20 cellular contexts compared by ENCODE assay signal in the genomic region with DNA sequence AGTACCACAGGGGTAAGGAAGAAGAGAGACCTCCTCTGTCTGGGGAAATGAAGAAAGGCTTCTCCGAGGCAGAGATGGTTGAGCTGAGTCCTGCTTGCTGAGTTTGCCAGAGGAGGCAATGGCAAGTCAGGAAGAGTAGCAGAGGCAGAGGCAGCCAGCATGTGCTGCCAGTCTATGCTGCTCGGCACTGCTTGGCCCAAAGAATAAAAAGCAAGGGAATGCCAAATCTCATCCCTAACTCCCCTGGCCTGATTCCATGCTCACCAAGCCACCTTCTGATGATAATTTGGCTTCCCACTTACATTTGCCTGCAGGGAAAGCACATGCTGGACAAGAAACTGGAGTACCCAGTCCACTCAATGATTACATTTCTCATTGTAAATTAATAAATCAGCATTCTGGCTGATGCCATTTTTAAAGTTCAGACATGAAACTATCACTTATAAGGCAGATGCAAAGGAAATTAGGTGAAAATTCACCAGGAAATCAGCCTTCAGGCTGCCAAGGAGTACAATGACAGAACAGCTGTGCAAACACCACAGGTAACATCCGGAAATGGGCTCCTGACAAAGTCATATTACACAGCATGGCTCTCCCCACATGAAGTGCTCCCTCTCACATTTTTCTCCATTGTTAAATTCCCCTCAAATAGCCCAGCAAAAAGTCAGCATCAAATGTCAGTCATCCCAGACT.
DNase-seq lines count a peak whose midpoint lies in the region.
"Had no signal": no experiment of that assay in that cellular context is flagged by ENCODE, and none has a peak within 500 bp of the region (broad histone marks: within the 10 kb centered on the region; RNA-seq: fewer than 3 reads in every experiment).

No MANE protein-coding gene starts in this region.

- no peak overlapping the region for H3K4me3 ChIP-seq in mesendoderm (ENCODE audit: low read length)
- H3K4me3 ChIP-seq: BLaER1 treated with 17β-estradiol and CSF1 and Interleukin-3, amounts not matched to agents 10 nM and 100 nM; upper lobe of right lung had no signal

- no peaks in the 10 kb centered on the region for H3K27me3 ChIP-seq in mesendoderm (ENCODE audit: insufficient read depth, low read length, poor library complexity)
- H3K27me3 ChIP-seq: BLaER1 treated with 17β-estradiol and CSF1 and Interleukin-3, amounts not matched to agents 10 nM and 100 nM; upper lobe of right lung had no signal

- no peak overlapping the region for H3K27ac ChIP-seq in mesendoderm (ENCODE audit: low read depth, low read length)
- H3K27ac ChIP-seq: BLaER1 treated with 17β-estradiol and CSF1 and Interleukin-3, amounts not matched to agents 10 nM and 100 nM; KMS-11; upper lobe of right lung had no signal

- DNase-seq in COLO668 (lab: John Stamatoyannopoulos, UW; ENCODE audit: unreplicated experiment) (peak; percentile 66), NCI-H1417 treated with DMSO at 0.1 percent for 48 hours (lab: John Stamatoyannopoulos, UW) (peak; percentile 95), NCI-H2196 (lab: John Stamatoyannopoulos, UW; ENCODE audit: unreplicated experiment) (peak; percentile 88), SHP77 treated with DMSO at 0.1 percent for 48 hours (lab: John Stamatoyannopoulos, UW) (peak; percentile 89), UCSD-AML1 (lab: John Stamatoyannopoulos, UW; ENCODE audit: unreplicated experiment) (no peak), retina (no peak), mesendoderm (no peak)
- DNase-seq in activated CD4-positive, alpha-beta T cell treated with anti-CD3 and anti-CD28 coated beads, Interleukin-2, amount 50 U/mL, for 48 hours = no peak
- DNase-seq: activated CD8-positive, alpha-beta memory T cell treated with anti-CD3 and anti-CD28 coated beads for 24 hours; effector memory CD8-positive, alpha-beta T cell; EL; kidney; mesenchymal stem cell; NCI-H524; nephron progenitor cell; stimulated activated naive CD8-positive, alpha-beta T cell treated with anti-CD3 and anti-CD28 coated beads, Interleukin-15, amount 100 ng/mL, for 72 hours; SW 1271; upper lobe of right lung had no signal

- no peaks in the 10 kb centered on the region for H3K79me2 ChIP-seq in mesendoderm (ENCODE audit: control insufficient read depth, insufficient read depth, low read length)

- no peak overlapping the region for H4K8ac ChIP-seq in mesendoderm (ENCODE audit: low read depth, low read length)

- H3K56ac ChIP-seq in mesendoderm (ENCODE audit: low read length) = no peak overlapping the region

- no peak overlapping the region for H3K4ac ChIP-seq in mesendoderm (ENCODE audit: low read depth, low read length)

- H3K4me2 ChIP-seq in mesendoderm (ENCODE audit: low read length) = no peak overlapping the region
- H3K4me2 ChIP-seq: BLaER1 treated with 17β-estradiol and CSF1 and Interleukin-3, amounts not matched to agents 10 nM and 100 nM; KMS-11 had no signal

- no peak overlapping the region for H3K18ac ChIP-seq in mesendoderm (ENCODE audit: low read length)

- no CpG with 5 or more reads among the region's 3 CpGs for WGBS in mesendoderm (ENCODE audit: extremely low coverage, insufficient coverage, low lambda C conversion rate)

- H2BK5ac ChIP-seq in mesendoderm (ENCODE audit: low read length) = no peak overlapping the region

- H3K4me1 ChIP-seq in mesendoderm (ENCODE audit: control insufficient read depth, low read depth, low read length) = peaks cover 2% of the 10 kb centered on the region
- H3K4me1 ChIP-seq: upper lobe of right lung had no signal

- H3K36me3 ChIP-seq in mesendoderm (ENCODE audit: control insufficient read depth, insufficient read depth, low read length) = no peaks in the 10 kb centered on the region
- H3K36me3 ChIP-seq: BLaER1 treated with 17β-estradiol and CSF1 and Interleukin-3, amounts not matched to agents 10 nM and 100 nM; upper lobe of right lung had no signal

- H4K5ac ChIP-seq in mesendoderm (ENCODE audit: low read length) = no peak overlapping the region

- H2AK5ac ChIP-seq in mesendoderm (ENCODE audit: low read length) = no peak overlapping the region

- no peak overlapping the region for H3K9ac ChIP-seq in mesendoderm (ENCODE audit: low read length)
- H3K9ac ChIP-seq: BLaER1 treated with 17β-estradiol and CSF1 and Interleukin-3, amounts not matched to agents 10 nM and 100 nM; KMS-11 had no signal

- no peak overlapping the region for H2BK15ac ChIP-seq in mesendoderm (replicated peaks; ENCODE audit: low read depth)

- H3K79me1 ChIP-seq in mesendoderm (ENCODE audit: low read length) = no peaks in the 10 kb centered on the region

- no peak overlapping the region for H3K23ac ChIP-seq in mesendoderm (ENCODE audit: low read length)

- no peak overlapping the region for H2BK120ac ChIP-seq in mesendoderm (ENCODE audit: low read depth, low read length)

Comparison
In these comparisons a context has a peak if more than half of its experiments do, and no peak if none do; other contexts are left out.
1. DNase-seq: peak in COLO668 (single experiment), NCI-H1417 treated with DMSO at 0.1 percent for 48 hours (single experiment), NCI-H2196 (single experiment) and SHP77 treated with DMSO at 0.1 percent for 48 hours (single experiment); none in UCSD-AML1 (single experiment), retina (single experiment), mesendoderm (single experiment) and activated CD4-positive, alpha-beta T cell treated with anti-CD3 and anti-CD28 coated beads, Interleukin-2, amount 50 U/mL, for 48 hours (0 of 2).